Comparison of ENCODE assay signal across 24 cellular contexts in genomic region chr9:94692601-94693000, GRCh38. TPM values are rescaled to one million over a fixed set of nuclear protein-coding genes. Genes with fewer than 3 reads are reported as not detected.
DNase-seq lines count a peak whose midpoint lies in the region; TF ChIP-seq lines count a peak whose summit lies in the region.
"Had no signal": no experiment of that assay in that cellular context is flagged by ENCODE, and none has a peak within 500 bp of the region (broad histone marks: within the 10 kb centered on the region; RNA-seq: fewer than 3 reads in every experiment).

No MANE protein-coding gene starts in this region.

- no peaks in the 10 kb centered on the region for H3K79me2 ChIP-seq in neural progenitor cell (ENCODE audit: low read depth)

- no peaks in the 10 kb centered on the region for H3K27me3 ChIP-seq in neural progenitor cell
- H3K27me3 ChIP-seq: adrenal gland, BE2C, SJSA1, uterus had no signal

- H3K27ac ChIP-seq in neural progenitor cell = no peak overlapping the region
- H3K27ac ChIP-seq: adrenal gland, SJSA1, skin epidermis, uterus had no signal

- H3K9ac ChIP-seq in neural progenitor cell = no peak overlapping the region

- H2AFZ ChIP-seq in neural progenitor cell (replicated peaks) = no peak overlapping the region

- no peak overlapping the region for H3K4me3 ChIP-seq in neural progenitor cell
- H3K4me3 ChIP-seq: adrenal gland, GM12878, SJSA1, skin epidermis, uterus had no signal

- DNase-seq in DMS79 treated with DMSO at 0.1 percent for 48 hours (lab: John Stamatoyannopoulos, UW) = peak; percentile 47
- DNase-seq in NCI-H2171 (lab: John Stamatoyannopoulos, UW) = peak; percentile 33
- peak; percentile 33 for DNase-seq in cerebellar cortex (ENCODE audit: low spot score)
- peak; percentile 37 for DNase-seq in neural progenitor cell (ENCODE audit: low spot score)
- no peak for DNase-seq in activated naive CD8-positive, alpha-beta T cell treated with anti-CD3 and anti-CD28 coated beads for 36 hours
- DNase-seq in SIG-M5 (lab: John Stamatoyannopoulos, UW) = no peak
- no peak for DNase-seq in NOMO-1 (lab: John Stamatoyannopoulos, UW; ENCODE audit: unreplicated experiment in 2 of 2)
- no peak for DNase-seq in activated T-helper 2 cell treated with anti-CD3 and anti-CD28 coated beads, Interferon-gamma antibody, Interleukin-2, Interleukin-4, amounts not matched to agents 10 μg/mL and 5 μg/mL and 100 μg/mL, durations not matched to agents 14 hours and 24 hours and 36 hours (ENCODE audit: low spot score)
- DNase-seq: activated CD4-positive, alpha-beta T cell treated with anti-CD3 and anti-CD28 coated beads, Interleukin-2, amount 50 U/mL, for 48 hours; activated T-cell treated with anti-CD3 and anti-CD28 coated beads, Interleukin-2, amount 50 U/mL, for 72 hours; BE2C; H7; KG1; NCI-H1436 treated with DMSO at 0.1 percent for 48 hours; occipital lobe; stimulated activated naive CD4-positive, alpha-beta T cell; uterus had no signal

- H3K9me3 ChIP-seq in neural progenitor cell (ENCODE audit: low read depth) = no peaks in the 10 kb centered on the region
- H3K9me3 ChIP-seq: adrenal gland, BE2C, SJSA1, uterus had no signal

- peaks cover 12% of the 10 kb centered on the region for H3K4me1 Mint-ChIP-seq in neural progenitor cell
- no peaks in the 10 kb centered on the region for H3K4me1 Mint-ChIP-seq in activated naive CD8-positive, alpha-beta T cell treated with anti-CD3 and anti-CD28 coated beads for 36 hours
- no peaks in the 10 kb centered on the region for H3K4me1 Mint-ChIP-seq in activated T-helper 2 cell treated with anti-CD3 and anti-CD28 coated beads, Interferon-gamma antibody, Interleukin-2, Interleukin-4, amounts not matched to agents 10 μg/mL and 5 μg/mL and 100 μg/mL, durations not matched to agents 14 hours and 24 hours and 36 hours (ENCODE audit: low read depth)

- H3K36me3 Mint-ChIP-seq in neural progenitor cell = no peaks in the 10 kb centered on the region
- H3K36me3 Mint-ChIP-seq in activated naive CD8-positive, alpha-beta T cell treated with anti-CD3 and anti-CD28 coated beads for 36 hours = no peaks in the 10 kb centered on the region
- no peaks in the 10 kb centered on the region for H3K36me3 Mint-ChIP-seq in activated T-helper 2 cell treated with anti-CD3 and anti-CD28 coated beads, Interferon-gamma antibody, Interleukin-2, Interleukin-4, amounts not matched to agents 10 μg/mL and 5 μg/mL and 100 μg/mL, durations not matched to agents 14 hours and 24 hours and 36 hours (ENCODE audit: low read depth)
- H3K36me3 Mint-ChIP-seq: mesothelial cell of epicardium had no signal

- peaks cover 18% of the 10 kb centered on the region for H3K4me1 ChIP-seq in neural progenitor cell
- H3K4me1 ChIP-seq: adrenal gland, uterus had no signal

- H3K27me3 Mint-ChIP-seq in neural progenitor cell (ENCODE audit: insufficient read depth, low read depth) = peaks cover 4% of the 10 kb centered on the region
- peaks cover 14% of the 10 kb centered on the region for H3K27me3 Mint-ChIP-seq in activated naive CD8-positive, alpha-beta T cell treated with anti-CD3 and anti-CD28 coated beads for 36 hours
- peaks cover 16% of the 10 kb centered on the region for H3K27me3 Mint-ChIP-seq in activated T-helper 2 cell treated with anti-CD3 and anti-CD28 coated beads, Interferon-gamma antibody, Interleukin-2, Interleukin-4, amounts not matched to agents 10 μg/mL and 5 μg/mL and 100 μg/mL, durations not matched to agents 14 hours and 24 hours and 36 hours (ENCODE audit: low read depth)

- H3K36me3 ChIP-seq in neural progenitor cell = no peaks in the 10 kb centered on the region
- H3K36me3 ChIP-seq: adrenal gland, BE2C, SJSA1, uterus had no signal

- peak overlapping the region; percentile 39 for H3K4me2 ChIP-seq in neural progenitor cell

- H4K20me1 ChIP-seq in neural progenitor cell (ENCODE audit: low read depth) = no peaks in the 10 kb centered on the region

- H3F3A ChIP-seq in neural progenitor cell (ENCODE audit: low read depth) = peaks cover 4% of the 10 kb centered on the region

- no peak overlapping the region for H3K27ac Mint-ChIP-seq in neural progenitor cell
- H3K27ac Mint-ChIP-seq in activated naive CD8-positive, alpha-beta T cell treated with anti-CD3 and anti-CD28 coated beads for 36 hours = no peak overlapping the region
- no peak overlapping the region for H3K27ac Mint-ChIP-seq in activated T-helper 2 cell treated with anti-CD3 and anti-CD28 coated beads, Interferon-gamma antibody, Interleukin-2, Interleukin-4, amounts not matched to agents 10 μg/mL and 5 μg/mL and 100 μg/mL, durations not matched to agents 14 hours and 24 hours and 36 hours
- H3K27ac Mint-ChIP-seq: activated T-cell treated with anti-CD3 and anti-CD28 coated beads, Interleukin-2, amount 50 U/mL, for 72 hours; mesothelial cell of epicardium had no signal

- peaks cover 1% of the 10 kb centered on the region for H3K9me3 Mint-ChIP-seq in neural progenitor cell
- H3K9me3 Mint-ChIP-seq in activated naive CD8-positive, alpha-beta T cell treated with anti-CD3 and anti-CD28 coated beads for 36 hours = no peaks in the 10 kb centered on the region
- H3K9me3 Mint-ChIP-seq in activated T-helper 2 cell treated with anti-CD3 and anti-CD28 coated beads, Interferon-gamma antibody, Interleukin-2, Interleukin-4, amounts not matched to agents 10 μg/mL and 5 μg/mL and 100 μg/mL, durations not matched to agents 14 hours and 24 hours and 36 hours = no peaks in the 10 kb centered on the region
- H3K9me3 Mint-ChIP-seq: activated T-cell treated with anti-CD3 and anti-CD28 coated beads, Interleukin-2, amount 50 U/mL, for 72 hours had no signal

- no peak overlapping the region for H3K4me3 Mint-ChIP-seq in neural progenitor cell
- H3K4me3 Mint-ChIP-seq in activated naive CD8-positive, alpha-beta T cell treated with anti-CD3 and anti-CD28 coated beads for 36 hours = no peak overlapping the region
- H3K4me3 Mint-ChIP-seq in activated T-helper 2 cell treated with anti-CD3 and anti-CD28 coated beads, Interferon-gamma antibody, Interleukin-2, Interleukin-4, amounts not matched to agents 10 μg/mL and 5 μg/mL and 100 μg/mL, durations not matched to agents 14 hours and 24 hours and 36 hours (ENCODE audit: low read depth) = no peak overlapping the region
- H3K4me3 Mint-ChIP-seq: activated T-cell treated with anti-CD3 and anti-CD28 coated beads, Interleukin-2, amount 50 U/mL, for 72 hours; mesothelial cell of epicardium had no signal

- intact Hi-C loops in activated T-helper 2 cell treated with anti-CD3 and anti-CD28 coated beads, Interferon-gamma antibody, Interleukin-2, Interleukin-4, amounts not matched to agents 10 μg/mL and 5 μg/mL and 100 μg/mL, durations not matched to agents 14 hours and 24 hours and 36 hours (cut with micrococcal nuclease) = no loop called here

- no peak for TF ChIP-seq CTCF in neural progenitor cell (IDR thresholded peaks at IDR 0.05)

RNA-seq across cellular contexts. Expression of gene AOPEP, which starts 33.9 kb away (rescaled TPM):
- 16.6 and 18.3 TPM in 2 replicates for total RNA-seq in neural progenitor cell (ENCODE audit: low replicate concordance)
- total RNA-seq in activated naive CD8-positive, alpha-beta T cell treated with anti-CD3 and anti-CD28 coated beads for 36 hours = 1 to 10 TPM; 5.0 to 6.8 TPM
- 24.6 and 27.6 TPM in 2 replicates for total RNA-seq in activated T-helper 2 cell treated with anti-CD3 and anti-CD28 coated beads, Interferon-gamma antibody, Interleukin-2, Interleukin-4, amounts not matched to agents 10 μg/mL and 5 μg/mL and 100 μg/mL, durations not matched to agents 14 hours and 24 hours and 36 hours

RNA-seq across cellular contexts. Expression of gene FBP1, which starts 53.3 kb away (rescaled TPM):
- 0.31 TPM in 1 of 2 replicates, not detected in the other for total RNA-seq in neural progenitor cell (ENCODE audit: low replicate concordance)
- 1 to 10 TPM in 1 of 2 experiments, under 1 TPM in 1; 0.82 to 1.2 TPM for total RNA-seq in activated naive CD8-positive, alpha-beta T cell treated with anti-CD3 and anti-CD28 coated beads for 36 hours
- total RNA-seq in activated T-helper 2 cell treated with anti-CD3 and anti-CD28 coated beads, Interferon-gamma antibody, Interleukin-2, Interleukin-4, amounts not matched to agents 10 μg/mL and 5 μg/mL and 100 μg/mL, durations not matched to agents 14 hours and 24 hours and 36 hours = 0.23 TPM in 1 of 2 replicates, not detected in the other
- total RNA-seq: Daoy, frontal cortex, occipital lobe, SJSA1 had no signal

Comparison
In these comparisons a context has a peak if more than half of its experiments do, and no peak if none do; other contexts are left out.
1. DNase-seq: peak in DMS79 treated with DMSO at 0.1 percent for 48 hours (single experiment), NCI-H2171 (single experiment), cerebellar cortex (single experiment) and neural progenitor cell (single experiment); none in activated naive CD8-positive, alpha-beta T cell treated with anti-CD3 and anti-CD28 coated beads for 36 hours (single experiment), SIG-M5 (single experiment), NOMO-1 (0 of 2) and activated T-helper 2 cell treated with anti-CD3 and anti-CD28 coated beads, Interferon-gamma antibody, Interleukin-2, Interleukin-4, amounts not matched to agents 10 μg/mL and 5 μg/mL and 100 μg/mL, durations not matched to agents 14 hours and 24 hours and 36 hours (single experiment).